Comparison of ENCODE assay signal across 31 cellular contexts in the genomic region with DNA sequence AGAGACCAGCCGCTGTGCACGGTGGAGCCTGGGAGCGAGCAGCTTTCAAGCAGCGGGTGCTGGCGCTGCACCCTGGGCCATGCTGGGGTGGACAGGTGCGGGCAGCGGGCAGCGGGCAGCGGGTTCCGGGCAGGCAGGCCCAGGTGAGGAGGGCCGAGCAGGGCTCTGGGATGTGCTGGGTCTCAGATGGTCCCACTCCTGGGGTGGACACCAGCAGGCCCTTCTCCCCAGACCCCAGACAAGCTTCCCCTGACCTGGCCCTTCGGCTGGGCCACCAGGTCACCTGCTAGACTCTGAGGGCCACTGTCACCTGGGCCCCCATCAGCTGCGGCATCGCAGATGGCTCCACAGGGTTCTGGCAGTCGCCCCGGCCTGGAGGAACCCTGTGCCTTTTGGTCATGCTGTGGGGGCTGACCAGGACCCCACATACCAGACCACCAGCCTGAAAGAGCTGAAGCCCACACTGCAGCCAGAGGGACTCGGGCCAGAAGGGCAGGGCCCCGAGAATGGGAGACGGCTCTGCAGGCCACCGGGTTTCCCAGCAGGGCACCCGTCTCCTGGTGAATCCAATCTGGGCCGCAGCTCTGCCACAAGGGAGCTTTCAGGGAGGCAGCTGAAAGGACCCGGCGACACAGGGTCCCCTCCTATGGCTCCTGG. TPM values are rescaled to one million over a fixed set of nuclear protein-coding genes. Genes with fewer than 3 reads are reported as not detected.
"Had no signal": no experiment of that assay in that cellular context is flagged by ENCODE, and none has a peak within 500 bp of the region (broad histone marks: within the 10 kb centered on the region; RNA-seq: fewer than 3 reads in every experiment).

No MANE protein-coding gene starts in this region.

- H3K4me1 Mint-ChIP-seq: activated B cell treated with CpG ODN at 0.5 μM for 24 hours; activated CD4-positive, alpha-beta T cell treated with anti-CD3 and anti-CD28 coated beads, Interleukin-2, amount 10 ng/mL, durations not matched to agents 24 days and 14 days; activated CD8-positive, alpha-beta memory T cell treated with anti-CD3 and anti-CD28 coated beads, Interleukin-2, amount 10 ng/mL, durations not matched to agents 7 days and 5 days; activated naive CD4-positive, alpha-beta T cell treated with anti-CD3 and anti-CD28 coated beads, Interleukin-2, amount 50 U/mL, for 24 hours; T-cell had no signal

- H3K9me3 Mint-ChIP-seq: activated B cell treated with CpG ODN at 0.5 μM for 24 hours; activated CD4-positive, alpha-beta T cell treated with anti-CD3 and anti-CD28 coated beads, Interleukin-2, amount 10 ng/mL, durations not matched to agents 24 days and 14 days; activated naive CD4-positive, alpha-beta T cell treated with anti-CD3 and anti-CD28 coated beads, Interleukin-2, amount 50 U/mL, for 24 hours; activated T-cell treated with anti-CD3 and anti-CD28 coated beads, Interleukin-2, amount 50 U/mL, for 24 hours; activated T-helper 1 cell treated with anti-CD3 and anti-CD28 coated beads, Interleukin-12 subunit alpha, Interleukin-12 subunit beta, Interleukin-2, Interleukin-4 antibody, amounts not matched to agents 30 ng/mL and 10 ng/mL and 1 ng/mL, durations not matched to agents 14 hours and 24 hours and 36 hours; T-cell had no signal

- H3K27me3 Mint-ChIP-seq: activated CD4-positive, alpha-beta T cell treated with anti-CD3 and anti-CD28 coated beads, Interleukin-2, amount 10 ng/mL, durations not matched to agents 24 days and 14 days; activated naive CD4-positive, alpha-beta T cell treated with anti-CD3 and anti-CD28 coated beads, Interleukin-2, amount 50 U/mL, for 24 hours; activated T-cell treated with anti-CD3 and anti-CD28 coated beads, Interleukin-2, amount 50 U/mL, for 24 hours had no signal

- H3K4me3 Mint-ChIP-seq: activated B cell treated with CpG ODN at 0.5 μM for 24 hours; activated CD4-positive, alpha-beta T cell treated with anti-CD3 and anti-CD28 coated beads, Interleukin-2, amount 10 ng/mL, durations not matched to agents 24 days and 14 days; activated CD8-positive, alpha-beta memory T cell treated with anti-CD3 and anti-CD28 coated beads, Interleukin-2, amount 10 ng/mL, durations not matched to agents 7 days and 5 days; activated naive CD4-positive, alpha-beta T cell treated with anti-CD3 and anti-CD28 coated beads, Interleukin-2, amount 50 U/mL, for 24 hours; activated T-cell treated with anti-CD3 and anti-CD28 coated beads, Interleukin-2, amount 50 U/mL, for 24 hours; activated T-helper 1 cell treated with anti-CD3 and anti-CD28 coated beads, Interleukin-12 subunit alpha, Interleukin-12 subunit beta, Interleukin-2, Interleukin-4 antibody, amounts not matched to agents 30 ng/mL and 10 ng/mL and 1 ng/mL, durations not matched to agents 14 hours and 24 hours and 36 hours; T-cell had no signal

- H3K36me3 ChIP-seq: brain microvascular endothelial cell, cardiac muscle cell, MG63 had no signal

- H3K27me3 ChIP-seq: cardiac muscle cell had no signal

- ATAC-seq: activated CD8-positive, alpha-beta memory T cell treated with anti-CD3 and anti-CD28 coated beads, Interleukin-2, amount 10 ng/mL, durations not matched to agents 7 days and 5 days; T-cell had no signal

- DNase-seq: activated B cell treated with CpG ODN at 0.5 μM for 24 hours; activated CD4-positive, alpha-beta T cell treated with anti-CD3 and anti-CD28 coated beads for 1 hour; activated CD4-positive, alpha-beta T cell treated with anti-CD3 and anti-CD28 coated beads, Interleukin-2, amount 10 ng/mL, durations not matched to agents 24 days and 14 days; activated CD4-positive, alpha-beta T cell treated with anti-CD3 and anti-CD28 coated beads, Interleukin-2, amount 50 U/mL, for 48 hours; activated CD8-positive, alpha-beta memory T cell treated with anti-CD3 and anti-CD28 coated beads, Interleukin-2, amount 10 ng/mL, durations not matched to agents 7 days and 5 days; activated effector memory CD4-positive, alpha-beta T cell treated with Interleukin-2 at 50 U/mL for 16 hours; activated naive CD4-positive, alpha-beta T cell; activated T-cell treated with anti-CD3 and anti-CD28 coated beads, Interleukin-2, amount 50 U/mL, for 24 hours; amygdala; brain microvascular endothelial cell; MG63; MV-4-11; NCI-H1092 treated with DMSO at 0.1 percent for 48 hours; NCI-H1417 treated with DMSO at 0.1 percent for 48 hours; NCI-H1694; NCI-H2029; NCI-H2107; NCI-H2171 treated with DMSO at 0.1 percent for 48 hours; NCI-H226; NCI-H526 treated with DMSO at 0.1 percent for 48 hours; NK-92 treated with Interleukin-12 subunit alpha and Interleukin-12 subunit beta, amount 100 ng/mL, for 24 hours; RPMI8226; SHP77 treated with DMSO at 0.1 percent for 48 hours; T-cell; T-helper 2 cell; T1000 had no signal

- H3K27ac ChIP-seq: brain microvascular endothelial cell, cardiac muscle cell had no signal

- H3K4me3 ChIP-seq: cardiac muscle cell, MG63 had no signal

- H3K27ac Mint-ChIP-seq: activated B cell treated with CpG ODN at 0.5 μM for 24 hours; activated CD4-positive, alpha-beta T cell treated with anti-CD3 and anti-CD28 coated beads, Interleukin-2, amount 10 ng/mL, durations not matched to agents 24 days and 14 days; activated CD8-positive, alpha-beta memory T cell treated with anti-CD3 and anti-CD28 coated beads, Interleukin-2, amount 10 ng/mL, durations not matched to agents 7 days and 5 days; activated naive CD4-positive, alpha-beta T cell treated with anti-CD3 and anti-CD28 coated beads, Interleukin-2, amount 50 U/mL, for 24 hours; activated T-cell treated with anti-CD3 and anti-CD28 coated beads, Interleukin-2, amount 50 U/mL, for 24 hours; activated T-helper 1 cell treated with anti-CD3 and anti-CD28 coated beads, Interleukin-12 subunit alpha, Interleukin-12 subunit beta, Interleukin-2, Interleukin-4 antibody, amounts not matched to agents 30 ng/mL and 10 ng/mL and 1 ng/mL, durations not matched to agents 14 hours and 24 hours and 36 hours; T-cell had no signal

- H3K36me3 Mint-ChIP-seq: activated CD8-positive, alpha-beta memory T cell treated with anti-CD3 and anti-CD28 coated beads, Interleukin-2, amount 10 ng/mL, durations not matched to agents 7 days and 5 days; activated naive CD4-positive, alpha-beta T cell treated with anti-CD3 and anti-CD28 coated beads, Interleukin-2, amount 50 U/mL, for 24 hours; T-cell had no signal

- H3K9me3 ChIP-seq: MG63 had no signal

RNA-seq across cellular contexts. Expression of gene SLC6A19, which starts 2.0 kb away (rescaled TPM):
- total RNA-seq: activated B cell treated with CpG ODN at 0.5 μM for 24 hours; activated CD4-positive, alpha-beta T cell treated with anti-CD3 and anti-CD28 coated beads, Interleukin-2, amount 10 ng/mL, durations not matched to agents 24 days and 14 days; activated CD8-positive, alpha-beta memory T cell treated with anti-CD3 and anti-CD28 coated beads, Interleukin-2, amount 10 ng/mL, durations not matched to agents 7 days and 5 days; activated T-helper 1 cell treated with anti-CD3 and anti-CD28 coated beads, Interleukin-12 subunit alpha, Interleukin-12 subunit beta, Interleukin-2, Interleukin-4 antibody, amounts not matched to agents 30 ng/mL and 10 ng/mL and 1 ng/mL, durations not matched to agents 14 hours and 24 hours and 36 hours; NCI-H460; SK-MEL-5 had no signal

RNA-seq across cellular contexts. Expression of gene SLC6A18, which starts 21.7 kb away (rescaled TPM):
- total RNA-seq: activated B cell treated with CpG ODN at 0.5 μM for 24 hours; activated CD4-positive, alpha-beta T cell treated with anti-CD3 and anti-CD28 coated beads, Interleukin-2, amount 10 ng/mL, durations not matched to agents 24 days and 14 days; activated CD8-positive, alpha-beta memory T cell treated with anti-CD3 and anti-CD28 coated beads, Interleukin-2, amount 10 ng/mL, durations not matched to agents 7 days and 5 days; activated T-helper 1 cell treated with anti-CD3 and anti-CD28 coated beads, Interleukin-12 subunit alpha, Interleukin-12 subunit beta, Interleukin-2, Interleukin-4 antibody, amounts not matched to agents 30 ng/mL and 10 ng/mL and 1 ng/mL, durations not matched to agents 14 hours and 24 hours and 36 hours; cardiac muscle cell; NCI-H460; SK-MEL-5; T-cell had no signal
- polyA plus RNA-seq: cardiac muscle cell had no signal
